Comparison of ENCODE assay signal across 9 cellular contexts in the genomic region with DNA sequence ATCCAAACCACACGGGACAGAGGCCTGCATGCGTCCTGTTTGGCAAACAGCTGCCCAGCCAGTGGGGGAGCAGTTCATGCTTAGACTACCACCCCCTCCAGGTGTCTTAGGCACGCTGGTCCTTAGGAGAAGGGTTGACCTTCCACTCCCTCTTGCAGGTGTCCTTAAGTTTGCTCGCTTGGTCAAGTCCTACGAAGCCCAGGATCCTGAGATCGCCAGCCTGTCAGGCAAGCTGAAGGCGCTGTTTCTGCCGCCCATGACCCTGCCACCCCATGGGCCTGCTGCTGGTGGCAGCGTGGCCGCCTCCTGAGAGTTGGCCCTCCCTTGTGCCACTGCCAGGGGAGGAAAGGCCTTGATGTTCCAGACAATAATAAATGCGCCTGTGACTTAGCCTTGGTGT. TPM values are rescaled to one million over a fixed set of nuclear protein-coding genes. Genes with fewer than 3 reads are reported as not detected.
DNase-seq lines count a peak whose midpoint lies in the region; ATAC-seq and TF ChIP-seq lines count a peak whose summit lies in the region.
"Had no signal": no experiment of that assay in that cellular context is flagged by ENCODE, and none has a peak within 500 bp of the region (broad histone marks: within the 10 kb centered on the region; RNA-seq: fewer than 3 reads in every experiment).

No MANE protein-coding gene starts in this region.

- peaks cover 38% of the 10 kb centered on the region for H3K4me1 ChIP-seq in Panc1 (ENCODE audit: control insufficient read depth, insufficient read depth, low read length)
- H3K4me1 ChIP-seq in prostate gland (replicated peaks): peaks cover 18% of the 10 kb centered on the region

- CTCF ChIA-PET in Panc1 (lab: Charles Lee): no interaction called here

- WGBS in prostate gland: 67% methylated on average over 11 of the region's 11 CpGs

- H3K36me3 ChIP-seq in Panc1 (ENCODE audit: control insufficient read depth, insufficient read depth, low read length) (no peaks in the 10 kb centered on the region; the same call in 1 of the 2 replicates), prostate gland (no peaks in the 10 kb centered on the region)

- peak overlapping the region; percentile 95 for H3K27ac ChIP-seq in Panc1 (ENCODE audit: low read length)
- peak overlapping the region; percentile 94 to 97 for H3K27ac ChIP-seq in prostate gland

- intact Hi-C loops in Panc1 (cut with micrococcal nuclease; ENCODE audit: unreplicated experiment): loop anchor here (10.0 kb wide), 1 partner anchor 169 kb away; no protein-coding TSS in a partner anchor
- intact Hi-C loops in prostate gland (cut with DNase I): loop anchor here (5.0 kb wide), 1 partner anchor 167 kb away; no protein-coding TSS in a partner anchor

- H3K27me3 ChIP-seq in Panc1 (ENCODE audit: control insufficient read depth, insufficient read depth, low read length) (no peaks in the 10 kb centered on the region), prostate gland (replicated peaks; ENCODE audit: insufficient read depth) (no peaks in the 10 kb centered on the region)

- H3K4me3 ChIP-seq in GM12865 (ENCODE audit: low read depth, low read length) (peak overlapping the region; percentile 72), Panc1 (ENCODE audit: low read depth in 2 of 2, low read length in 2 of 2) (peak overlapping the region; percentile 64 to 72), epithelial cell of proximal tubule (ENCODE audit: low read depth, low read length) (peak overlapping the region; percentile 64), prostate gland (peak overlapping the region in 1 of 2 donors; percentile 58)

- no peak for ATAC-seq in Panc1
- ATAC-seq in HG02885 (IDR thresholded peaks at IDR 0.05; ENCODE audit: poor library complexity, unreplicated experiment): no peak
- ATAC-seq in GM18868 (IDR thresholded peaks at IDR 0.05; ENCODE audit: unreplicated experiment): no peak

- H3K9me3 ChIP-seq in Panc1 (ENCODE audit: control insufficient read depth, insufficient read depth, low read depth, low read length): no peaks in the 10 kb centered on the region
- H3K9me3 ChIP-seq in prostate gland: no peaks in the 10 kb centered on the region

- BruUV-seq in Panc1 (replicated peaks; lab: Mats Ljungman, UMichigan): no TSS peak

- in situ Hi-C loops in Panc1 (cut with HindIII; ENCODE audit: low pct_unique_long_range_greater_than_20kb, low sequenced_read_pairs): no loop called here

- no peak for TF ChIP-seq POLR2A in prostate gland (IDR thresholded peaks at IDR 0.05)

- POLR2A ChIA-PET in Panc1 (lab: Charles Lee): no interaction called here

- DNase-seq in GM12865 (ENCODE audit: low read depth): no peak
- DNase-seq in Panc1 (ENCODE audit: low read depth, low spot score): no peak
- DNase-seq in epithelial cell of proximal tubule (ENCODE audit: low read depth): no peak
- no peak for DNase-seq in prostate gland (ENCODE audit: low spot score)
- no peak for DNase-seq in stimulated activated CD4-positive, alpha-beta T cell treated with anti-CD3 and anti-CD28 coated beads, Interleukin-1b, Interleukin-23, amount 100 ng/mL, for 48 hours
- no peak for DNase-seq in dedifferentiated amniotic fluid mesenchymal stem cell (ENCODE audit: extremely low spot score)

- TF ChIP-seq CTCF in GM12865 (IDR thresholded peaks at IDR 0.05; ENCODE audit: insufficient read depth, low read depth, low read length, missing control alignments) (no peak), Panc1 (IDR thresholded peaks at IDR 0.05) (no peak), epithelial cell of proximal tubule (conservative IDR thresholded peaks at IDR 0.05; ENCODE audit: low read depth, low read length) (no peak), prostate gland (IDR thresholded peaks at IDR 0.05) (no peak)

RNA-seq across cellular contexts. Expression of gene C12orf57, which starts 1.8 kb away (rescaled TPM):
- total RNA-seq in Panc1 (2021; ENCODE audit: unreplicated experiment): 126 TPM
- polyA plus RNA-seq in Panc1 (2012; ENCODE audit: insufficient read length): 249 TPM
- 163 and 174 TPM in 2 replicates for total RNA-seq in epithelial cell of proximal tubule
- 100 to 1,000 TPM; 352 to 711 TPM for total RNA-seq in prostate gland

RNA-seq across cellular contexts. Expression of gene RNU7-1, which starts 2.0 kb away (rescaled TPM):
- not detected for total RNA-seq in Panc1 (2021; ENCODE audit: unreplicated experiment)
- polyA plus RNA-seq in Panc1 (2012; ENCODE audit: insufficient read length): not detected
- not detected in 2 replicates for total RNA-seq in epithelial cell of proximal tubule
- not detected for total RNA-seq in prostate gland
- total RNA-seq: left lobe of liver had no signal

RNA-seq across cellular contexts. Expression of gene PTPN6, which starts 5.5 kb away (rescaled TPM):
- 13.7 TPM for total RNA-seq in Panc1 (2021; ENCODE audit: unreplicated experiment)
- polyA plus RNA-seq in Panc1 (2012; ENCODE audit: insufficient read length): 26.1 TPM
- 21.8 and 37.5 TPM in 2 replicates for total RNA-seq in epithelial cell of proximal tubule
- total RNA-seq in prostate gland: 10 to 100 TPM; 30.6 to 43.2 TPM

RNA-seq across cellular contexts. Expression of gene ATN1, which starts 17.9 kb away (rescaled TPM):
- 82.3 TPM for total RNA-seq in Panc1 (2021; ENCODE audit: unreplicated experiment)
- polyA plus RNA-seq in Panc1 (2012; ENCODE audit: insufficient read length): 95.7 TPM
- total RNA-seq in epithelial cell of proximal tubule: 17.9 and 19.0 TPM in 2 replicates
- 100 to 1,000 TPM in 1 of 2 donors, 10 to 100 TPM in 1; 93.0 to 129 TPM for total RNA-seq in prostate gland

RNA-seq across cellular contexts. Expression of gene PHB2, which starts 24.9 kb away (rescaled TPM):
- total RNA-seq in Panc1 (2021; ENCODE audit: unreplicated experiment) (138 TPM), epithelial cell of proximal tubule (287 and 559 TPM in 2 replicates), prostate gland (100 to 1,000 TPM; 177 to 230 TPM)
- 185 TPM for polyA plus RNA-seq in Panc1 (2012; ENCODE audit: insufficient read length)
